Comparison of ENCODE assay signal across 20 cellular contexts in the genomic region with DNA sequence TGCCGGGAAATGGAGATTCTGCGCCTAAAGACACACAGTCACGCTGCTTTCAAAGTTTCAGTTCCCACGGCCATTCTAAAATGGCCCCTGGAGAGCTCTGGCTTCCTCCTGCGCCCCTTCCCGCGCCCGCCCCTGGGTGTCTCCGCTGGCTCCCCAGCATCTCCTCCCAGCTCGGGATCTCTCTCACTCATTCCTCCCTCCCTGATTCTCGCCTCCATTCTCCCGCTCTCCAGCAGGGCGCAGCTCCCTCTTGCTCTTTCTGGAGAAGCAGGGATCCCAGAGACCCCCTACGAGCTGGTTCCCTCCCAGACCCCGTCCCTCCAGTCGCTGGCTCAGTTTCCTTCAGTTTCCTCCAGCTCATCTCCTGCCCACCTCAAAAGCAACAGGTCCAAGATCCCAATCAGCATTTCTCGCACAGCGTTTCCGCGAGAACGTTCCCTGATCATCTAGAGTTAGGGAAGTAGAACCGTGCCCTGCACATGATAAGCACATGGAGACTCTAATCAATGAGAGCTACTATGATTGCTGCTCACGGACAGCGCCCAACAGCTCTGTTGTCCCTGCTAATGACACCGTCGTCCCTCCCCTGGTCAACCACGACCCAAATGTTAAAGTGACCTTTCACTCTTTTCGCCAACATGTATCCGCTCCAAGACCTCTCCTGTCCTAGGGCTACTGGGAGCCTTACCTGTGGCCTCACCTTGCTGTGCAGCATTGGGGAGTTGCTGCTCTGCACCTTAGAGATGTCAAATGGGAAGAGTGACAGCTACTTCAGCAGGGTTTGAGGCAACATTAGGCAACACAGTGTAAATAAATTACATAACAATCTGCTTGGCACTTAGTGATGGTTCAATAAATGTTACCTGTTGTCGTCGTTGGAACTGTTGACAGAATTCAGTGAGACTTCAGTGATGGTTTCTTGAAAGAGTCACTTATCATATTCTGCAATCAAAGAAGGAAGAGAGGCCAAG.
"Had no signal": no experiment of that assay in that cellular context is flagged by ENCODE, and none has a peak within 500 bp of the region (broad histone marks: within the 10 kb centered on the region; RNA-seq: fewer than 3 reads in every experiment).

No MANE protein-coding gene starts in this region.

- H3K4me1 ChIP-seq: colonic mucosa, gastroesophageal sphincter, prostate gland, transverse colon had no signal

- H3K4me3 ChIP-seq: colonic mucosa, gastroesophageal sphincter, lung, prostate gland, right atrium auricular region, transverse colon had no signal

- H3K27ac Mint-ChIP-seq: activated B cell treated with CpG ODN at 0.5 μM for 24 hours; activated naive CD4-positive, alpha-beta T cell treated with anti-CD3 and anti-CD28 coated beads, Interleukin-2, amount 50 U/mL, for 24 hours; brain; naive thymus-derived CD4-positive, alpha-beta T cell had no signal

- ATAC-seq: activated T-cell treated with anti-CD3 and anti-CD28 coated beads, Interleukin-2, amount 50 U/mL, for 4 hours; gastroesophageal sphincter; naive thymus-derived CD4-positive, alpha-beta T cell; stimulated activated naive CD8-positive, alpha-beta T cell treated with anti-CD3 and anti-CD28 coated beads, Interleukin-15, Interleukin-2, amounts not matched to agents 100 U/mL and 50 U/mL, for 24 hours had no signal

- H3K36me3 ChIP-seq: colonic mucosa, gastroesophageal sphincter, prostate gland, right atrium auricular region, transverse colon had no signal

- H3K4me1 Mint-ChIP-seq: activated B cell treated with CpG ODN at 0.5 μM for 24 hours; activated naive CD4-positive, alpha-beta T cell treated with anti-CD3 and anti-CD28 coated beads, Interleukin-2, amount 50 U/mL, for 24 hours; central memory CD8-positive, alpha-beta T cell; naive thymus-derived CD4-positive, alpha-beta T cell had no signal

- H3K27me3 ChIP-seq: colonic mucosa, gastroesophageal sphincter, right atrium auricular region, transverse colon had no signal

- DNase-seq: activated B cell treated with CpG ODN at 0.5 μM for 24 hours; activated CD4-positive, alpha-beta T cell treated with anti-CD3 and anti-CD28 coated beads for 4 hours; activated CD4-positive, alpha-beta T cell treated with anti-CD3 and anti-CD28 coated beads, Interleukin-2, amount 50 U/mL, for 48 hours; activated CD8-positive, alpha-beta memory T cell treated with anti-CD3 and anti-CD28 coated beads, Interleukin-2, amount 50 U/mL, for 48 hours; activated T-cell treated with anti-CD3 and anti-CD28 coated beads, Interleukin-2, amount 50 U/mL, for 4 hours; aorta; colonic mucosa; naive thymus-derived CD4-positive, alpha-beta T cell; stimulated activated CD4-positive, alpha-beta T cell treated with anti-CD3 and anti-CD28 coated beads, Interleukin-4, amount 100 ng/mL, for 24 hours; stimulated activated naive CD8-positive, alpha-beta T cell treated with anti-CD3 and anti-CD28 coated beads, Interleukin-15, Interleukin-2, amounts not matched to agents 100 U/mL and 50 U/mL, for 24 hours; T-helper 1 cell; transverse colon had no signal

- H3K36me3 Mint-ChIP-seq: activated naive CD4-positive, alpha-beta T cell treated with anti-CD3 and anti-CD28 coated beads, Interleukin-2, amount 50 U/mL, for 24 hours; brain; naive thymus-derived CD4-positive, alpha-beta T cell had no signal

- H3K27me3 Mint-ChIP-seq: brain had no signal

- H3K9me3 ChIP-seq: colonic mucosa, gastroesophageal sphincter, prostate gland, right atrium auricular region, transverse colon had no signal

- H3K9me3 Mint-ChIP-seq: activated B cell treated with CpG ODN at 0.5 μM for 24 hours; activated naive CD4-positive, alpha-beta T cell treated with anti-CD3 and anti-CD28 coated beads, Interleukin-2, amount 50 U/mL, for 24 hours; activated T-cell treated with anti-CD3 and anti-CD28 coated beads, Interleukin-2, amount 50 U/mL, for 4 hours; central memory CD8-positive, alpha-beta T cell; naive thymus-derived CD4-positive, alpha-beta T cell had no signal

- H3K4me3 Mint-ChIP-seq: activated B cell treated with CpG ODN at 0.5 μM for 24 hours; activated naive CD4-positive, alpha-beta T cell treated with anti-CD3 and anti-CD28 coated beads, Interleukin-2, amount 50 U/mL, for 24 hours; activated T-cell treated with anti-CD3 and anti-CD28 coated beads, Interleukin-2, amount 50 U/mL, for 4 hours; brain; central memory CD8-positive, alpha-beta T cell; naive thymus-derived CD4-positive, alpha-beta T cell; neural crest cell had no signal

- H3K27ac ChIP-seq: colonic mucosa, gastroesophageal sphincter, prostate gland, right atrium auricular region, transverse colon had no signal
